26 cellular contexts compared by ENCODE assay signal in genomic region chr6:50661636-50662035, GRCh38. TPM values are rescaled to one million over a fixed set of nuclear protein-coding genes. Genes with fewer than 3 reads are reported as not detected.
DNase-seq lines count a peak whose midpoint lies in the region; ATAC-seq, FAIRE-seq and TF ChIP-seq lines count a peak whose summit lies in the region.
"Had no signal": no experiment of that assay in that cellular context is flagged by ENCODE, and none has a peak within 500 bp of the region (broad histone marks: within the 10 kb centered on the region; RNA-seq: fewer than 3 reads in every experiment).

No MANE protein-coding gene starts in this region.

- H3K4me3 ChIP-seq in bronchial epithelial cell (ENCODE audit: low read depth, low read length) (no peak overlapping the region), fibroblast of pulmonary artery (replicated peaks; ENCODE audit: low read depth, low read length) (no peak overlapping the region), aorta (ENCODE audit: low read length in 2 of 2) (no peak overlapping the region)
- H3K4me3 ChIP-seq: BLaER1 had no signal

- H3K36me3 ChIP-seq in bronchial epithelial cell (ENCODE audit: control insufficient read depth, insufficient read depth, low read length), result no peaks in the 10 kb centered on the region
- H3K36me3 ChIP-seq in aorta (ENCODE audit: control insufficient read depth in 1 of 2, insufficient read depth in 2 of 2, low read length in 1 of 2), result no peaks in the 10 kb centered on the region
- H3K36me3 ChIP-seq: BLaER1 had no signal

- ATAC-seq in GM21737 (IDR thresholded peaks at IDR 0.05; ENCODE audit: unreplicated experiment) (no peak), aorta (ENCODE audit: low FRiP score) (no peak)

- TF ChIP-seq CTCF in bronchial epithelial cell (IDR thresholded peaks at IDR 0.05; ENCODE audit: insufficient read depth, low read length, severe bottlenecking) (no peak), fibroblast of pulmonary artery (IDR thresholded peaks at IDR 0.05; ENCODE audit: low read length, missing control alignments) (no peak)

- H3K27me3 ChIP-seq in bronchial epithelial cell (ENCODE audit: control insufficient read depth, insufficient read depth, low read length) (no peaks in the 10 kb centered on the region), aorta (ENCODE audit: control insufficient read depth in 1 of 2, insufficient read depth in 2 of 2, low read length in 1 of 2) (no peaks in the 10 kb centered on the region)
- H3K27me3 ChIP-seq: BLaER1 had no signal

- FAIRE-seq in bronchial epithelial cell (lab: Jason Lieb, UNC), result no peak
- FAIRE-seq: A204.1, GM18507, H1 had no signal

- DNase-seq in M059J (ENCODE audit: low read depth), result peak; percentile 30
- DNase-seq in bronchial epithelial cell (ENCODE audit: low read depth), result peak; percentile 42
- DNase-seq in fibroblast of pulmonary artery (ENCODE audit: low read depth), result peak; percentile 6
- DNase-seq in renal cortical epithelial cell (ENCODE audit: low read depth), result peak; percentile 1
- DNase-seq in NCI-H446 (lab: John Stamatoyannopoulos, UW), result no peak
- DNase-seq in aorta, result no peak
- DNase-seq: CD4-positive, CD25-positive, alpha-beta regulatory T cell; DMS153; HCEC 1CT; NCI-H1105 treated with DMSO at 0.1 percent for 48 hours; NCI-H146; NCI-H1930; NCI-H2107; NCI-H524 treated with DMSO at 0.1 percent for 48 hours; NK-92 treated with Interleukin-12 subunit alpha and Interleukin-12 subunit beta, amount 100 ng/mL, for 24 hours; SHP77 had no signal

- H3K27ac ChIP-seq in aorta (ENCODE audit: low read depth in 1 of 2, low read length in 2 of 2), result no peak overlapping the region
- H3K27ac ChIP-seq: BLaER1, RWPE1 had no signal

- H3K4me1 ChIP-seq in aorta (ENCODE audit: control insufficient read depth in 1 of 2, insufficient read depth in 2 of 2, low read length in 2 of 2), result no peaks in the 10 kb centered on the region
- H3K4me1 ChIP-seq: BLaER1 had no signal

- H3K9me3 ChIP-seq in aorta (ENCODE audit: control insufficient read depth, low read length), result no peaks in the 10 kb centered on the region
- H3K9me3 ChIP-seq: BLaER1 had no signal

- intact Hi-C loops in aorta (cut with DNase I), result no loop called here

- 66 to 83% methylated on average over 1 of the region's 1 CpG for WGBS in aorta, 2 donors

RNA-seq across cellular contexts. Expression of gene TFAP2D, which starts 51.7 kb away (rescaled TPM):
- total RNA-seq in M059J (2014; rRNA removed; shearing (Covaris generic)), result not detected in 2 replicates
- total RNA-seq in bronchial epithelial cell (not detected in 2 replicates), renal cortical epithelial cell (not detected in 2 replicates), aorta (not detected)
- not detected for polyA plus RNA-seq in aorta
- total RNA-seq: CD4-positive, CD25-positive, alpha-beta regulatory T cell; Daoy; G401; H1; SK-MEL-5 had no signal
- polyA plus RNA-seq: AG04450; CD4-positive, CD25-positive, alpha-beta regulatory T cell; H1 had no signal

Comparison
In these comparisons a context has a peak if more than half of its experiments do, and no peak if none do; other contexts are left out.
1. DNase-seq: peak in M059J (single experiment), bronchial epithelial cell (single experiment), fibroblast of pulmonary artery (single experiment) and renal cortical epithelial cell (single experiment); none in NCI-H446 (0 of 2) and aorta (0 of 2).